Comparison of ENCODE assay signal across 13 cellular contexts in genomic region chr7:139915301-139915863, GRCh38.
DNase-seq lines count a peak whose midpoint lies in the region; ATAC-seq, FAIRE-seq and TF ChIP-seq lines count a peak whose summit lies in the region.
"Had no signal": no experiment of that assay in that cellular context is flagged by ENCODE, and none has a peak within 500 bp of the region (broad histone marks: within the 10 kb centered on the region; RNA-seq: fewer than 3 reads in every experiment).

No MANE protein-coding gene starts in this region.

- H3K9me1 ChIP-seq in K562 (ENCODE audit: control insufficient read depth, insufficient read depth, low read length): peaks cover 5% of the 10 kb centered on the region

- H3K27ac ChIP-seq in left ventricle myocardium inferior (replicated peaks): peak overlapping the region; percentile 37
- H3K27ac ChIP-seq in K562 (ENCODE audit: extremely low read depth, low read depth, low read length): peak overlapping the region; percentile 85
- H3K27ac ChIP-seq in vagina: peak overlapping the region; percentile 63
- H3K27ac ChIP-seq in CD8-positive, alpha-beta T cell (ENCODE audit: low read depth, low read length): no peak overlapping the region

- in situ Hi-C loops in K562 (cut with MboI): no loop called here
- in situ Hi-C loops in G401 (cut with HindIII; ENCODE audit: low sequenced_read_pairs): no loop called here

- H3K4me2 ChIP-seq in K562 (ENCODE audit: insufficient read depth, low read length): peak overlapping the region; percentile 67

- no peak for DNase-seq in left ventricle myocardium inferior
- no peak for DNase-seq in left ventricle myocardium superior
- no peak for DNase-seq in K562 (ENCODE audit: extremely low read depth in 1 of 4, low spot score in 3 of 4)
- peak; percentile 47 for DNase-seq in kidney tubule cell (ENCODE audit: low spot score)
- DNase-seq in vagina (ENCODE audit: extremely low spot score in 2 of 2): no peak
- no peak for DNase-seq in G401 (ENCODE audit: low spot score)
- no peak for DNase-seq in WTC11 (ENCODE audit: low spot score)
- DNase-seq in CD8-positive, alpha-beta T cell: no peak
- DNase-seq: amniotic stem cell; NCI-H1436 treated with DMSO at 0.1 percent for 48 hours; nephron progenitor cell; stimulated activated naive CD4-positive, alpha-beta T cell treated with Interleukin-2 at 50 U/mL for 16 hours; T-helper 1 cell had no signal

- H2AFZ ChIP-seq in K562 (ENCODE audit: low read depth, low read length): peak overlapping the region; percentile 73

- no peaks in the 10 kb centered on the region for H3K36me3 Mint-ChIP-seq in WTC11
- no peaks in the 10 kb centered on the region for H3K36me3 Mint-ChIP-seq in CD8-positive, alpha-beta T cell

- no peak for FAIRE-seq in K562 (lab: Jason Lieb, UNC)

- H3K9ac ChIP-seq in K562 (ENCODE audit: insufficient read depth in 1 of 2, low read depth in 2 of 2, low read length in 2 of 2): peak overlapping the region in 1 of 2 experiments; percentile 58; a peak in 2 of 4 replicates

- WGBS in K562 (ENCODE audit: insufficient coverage, low coverage, missing lambda C conversion rate): 74% methylated on average over 10 of the region's 10 CpGs

- no peaks in the 10 kb centered on the region for H3K4me1 Mint-ChIP-seq in WTC11
- H3K4me1 Mint-ChIP-seq in CD8-positive, alpha-beta T cell (ENCODE audit: low read depth): peaks cover 10% of the 10 kb centered on the region

- CTCF ChIA-PET in K562 (lab: Yijun Ruan, JAX; ENCODE audit: low intra/inter-chr PET ratio): no interaction called here
- CTCF ChIA-PET in WTC11 (lab: Charles Lee): interaction anchor here (1.1 kb wide), 1 partner anchor 87 kb away, joined by 3 read pairs; no protein-coding TSS in a partner anchor
- CTCF ChIA-PET in CD8-positive, alpha-beta T cell (lab: Charles Lee): no interaction called here

- no peak for ATAC-seq in left ventricle myocardium superior
- ATAC-seq in K562: no peak
- no peak for ATAC-seq in WTC11
- ATAC-seq in CD8-positive, alpha-beta T cell: no peak

- no TSS peak for BruUV-seq in K562 (replicated peaks; lab: Mats Ljungman, UMichigan)

- no peaks in the 10 kb centered on the region for H3K36me3 ChIP-seq in left ventricle myocardium inferior
- H3K36me3 ChIP-seq in K562 (ENCODE audit: control insufficient read depth, insufficient read depth, low read length): peaks cover 18% of the 10 kb centered on the region; the same call in 2 of the 3 replicates
- H3K36me3 ChIP-seq in vagina: no peaks in the 10 kb centered on the region
- H3K36me3 ChIP-seq in CD8-positive, alpha-beta T cell (ENCODE audit: insufficient read depth, low read length): no peaks in the 10 kb centered on the region

- intact Hi-C loops in left ventricle myocardium inferior (cut with micrococcal nuclease): no loop called here
- intact Hi-C loops in left ventricle myocardium superior (cut with micrococcal nuclease): no loop called here
- intact Hi-C loops in K562 (cut with micrococcal nuclease): loop anchor here (2.0 to 5.0 kb wide), 2 partner anchors 69 to 87 kb away; no protein-coding TSS in a partner anchor
- intact Hi-C loops in vagina (cut with DNase I): no loop called here
- intact Hi-C loops in CD8-positive, alpha-beta T cell (cut with DNase I, micrococcal nuclease): no loop called here

- H3K9me3 Mint-ChIP-seq in WTC11: no peaks in the 10 kb centered on the region
- no peaks in the 10 kb centered on the region for H3K9me3 Mint-ChIP-seq in CD8-positive, alpha-beta T cell
- H3K9me3 Mint-ChIP-seq: nephron progenitor cell had no signal

- no peaks in the 10 kb centered on the region; the same call in 2 of the 3 replicates for H3K79me2 ChIP-seq in K562 (ENCODE audit: control insufficient read depth, insufficient read depth, low read length)

- no peak overlapping the region for H3K27ac Mint-ChIP-seq in WTC11
- no peak overlapping the region for H3K27ac Mint-ChIP-seq in CD8-positive, alpha-beta T cell

- no peak for TF ChIP-seq EP300 in K562 (IDR thresholded peaks at IDR 0.05; ENCODE audit: low read length)

- no peak for TF ChIP-seq RAD21 in K562 (CRISPR knock-in tag; conservative IDR thresholded peaks at IDR 0.05 in 1 of 2, IDR thresholded peaks at IDR 0.05 in 1 of 2)

- H4K20me1 ChIP-seq in K562 (replicated peaks; ENCODE audit: control insufficient read depth, insufficient read depth, low read length): no peaks in the 10 kb centered on the region

- H3K9me3 ChIP-seq in left ventricle myocardium inferior (replicated peaks) (no peaks in the 10 kb centered on the region), K562 (replicated peaks; ENCODE audit: control insufficient read depth, insufficient read depth, low read depth, low read length) (peaks cover 15% of the 10 kb centered on the region), vagina (no peaks in the 10 kb centered on the region)
- no peaks in the 10 kb centered on the region for H3K9me3 ChIP-seq in CD8-positive, alpha-beta T cell (ENCODE audit: low read length)

- POLR2A ChIA-PET in K562 (lab: Yijun Ruan, JAX) (interaction anchor here (0.7 to 1.5 kb wide), 8 partner anchors 9 to 61 kb away, joined by 3 to 9 read pairs (median 3); no protein-coding TSS in a partner anchor), WTC11 (lab: Charles Lee) (no interaction called here)
- POLR2A ChIA-PET in CD8-positive, alpha-beta T cell (lab: Charles Lee): no interaction called here

- H3K4me1 ChIP-seq in left ventricle myocardium inferior (peaks cover 42% of the 10 kb centered on the region), K562 (replicated peaks in 1 of 2; ENCODE audit: control insufficient read depth in 2 of 2, insufficient read depth in 2 of 2, low read length in 2 of 2) (peaks cover 28 to 69% of the 10 kb centered on the region in 2 experiments), vagina (peaks cover 36% of the 10 kb centered on the region)
- H3K4me1 ChIP-seq in CD8-positive, alpha-beta T cell (ENCODE audit: insufficient read depth, low read length): no peaks in the 10 kb centered on the region

- TF ChIP-seq POLR2A in K562 (conservative IDR thresholded peaks at IDR 0.05): no peak
- no peak for TF ChIP-seq POLR2A in vagina (IDR thresholded peaks at IDR 0.05)

- H3K27me3 ChIP-seq in left ventricle myocardium inferior (ENCODE audit: low read depth) (no peaks in the 10 kb centered on the region), K562 (ENCODE audit: control insufficient read depth in 2 of 2, insufficient read depth in 2 of 2, low read length in 2 of 2) (no peaks in the 10 kb centered on the region), vagina (no peaks in the 10 kb centered on the region)
- no peaks in the 10 kb centered on the region for H3K27me3 ChIP-seq in CD8-positive, alpha-beta T cell (ENCODE audit: insufficient read depth, low read length)

- H3K4me3 ChIP-seq in left ventricle myocardium inferior (no peak overlapping the region), K562 (no peak overlapping the region), vagina (no peak overlapping the region)
- H3K4me3 ChIP-seq in CD8-positive, alpha-beta T cell (ENCODE audit: low read depth, low read length): no peak overlapping the region

- H3K27me3 Mint-ChIP-seq in WTC11 (ENCODE audit: low read depth): no peaks in the 10 kb centered on the region
- no peaks in the 10 kb centered on the region for H3K27me3 Mint-ChIP-seq in CD8-positive, alpha-beta T cell (ENCODE audit: low read depth)

- no peak overlapping the region for H3K4me3 Mint-ChIP-seq in WTC11
- no peak overlapping the region for H3K4me3 Mint-ChIP-seq in CD8-positive, alpha-beta T cell
- H3K4me3 Mint-ChIP-seq: nephron progenitor cell had no signal

- TF ChIP-seq CTCF in left ventricle myocardium inferior (IDR thresholded peaks at IDR 0.05; ENCODE audit: borderline replicate concordance) (no peak), K562 (IDR thresholded peaks at IDR 0.05 in 2 of 3, conservative IDR thresholded peaks at IDR 0.05 in 1 of 3; ENCODE audit: insufficient read depth in 2 of 3, low read depth in 1 of 3, low read length in 3 of 3) (no peak), vagina (IDR thresholded peaks at IDR 0.05) (no peak), WTC11 (IDR thresholded peaks at IDR 0.05) (no peak)
- no peak for TF ChIP-seq CTCF in CD8-positive, alpha-beta T cell (IDR thresholded peaks at IDR 0.05)

TF ChIP-seq in K562, 482 proteins besides CTCF, POLR2A, EP300 and RAD21 (continues in another document):
- 0 out of 2 replicates have a peak, but pooled peaks have one; percentile 6 for TF ChIP-seq HDAC8 (tag; IDR thresholded peaks at IDR 0.05)
- 0 out of 2 replicates have a peak, but pooled peaks have one; percentile 9 for TF ChIP-seq THRA (IDR thresholded peaks at IDR 0.05)
- no peak for TF ChIP-seq CREBBP (IDR thresholded peaks at IDR 0.05; ENCODE audit: low read depth, low read length)

TF ChIP-seq in WTC11, 78 proteins besides CTCF, POLR2A, EP300 and RAD21 (continues in another document):
- TF ChIP-seq PRRX2 (CRISPR knock-in tag; IDR thresholded peaks at IDR 0.05): no peak
- no peak for TF ChIP-seq TCF7 (CRISPR knock-in tag; IDR thresholded peaks at IDR 0.05; ENCODE audit: low read depth)
- no peak for TF ChIP-seq USF2 (CRISPR knock-in tag; IDR thresholded peaks at IDR 0.05)
- TF ChIP-seq, protein P1, sequence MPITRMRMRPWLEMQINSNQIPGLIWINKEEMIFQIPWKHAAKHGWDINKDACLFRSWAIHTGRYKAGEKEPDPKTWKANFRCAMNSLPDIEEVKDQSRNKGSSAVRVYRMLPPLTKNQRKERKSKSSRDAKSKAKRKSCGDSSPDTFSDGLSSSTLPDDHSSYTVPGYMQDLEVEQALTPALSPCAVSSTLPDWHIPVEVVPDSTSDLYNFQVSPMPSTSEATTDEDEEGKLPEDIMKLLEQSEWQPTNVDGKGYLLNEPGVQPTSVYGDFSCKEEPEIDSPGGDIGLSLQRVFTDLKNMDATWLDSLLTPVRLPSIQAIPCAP (CRISPR knock-in tag; IDR thresholded peaks at IDR 0.05): no peak
- TF ChIP-seq JUN (CRISPR knock-in tag; IDR thresholded peaks at IDR 0.05): no peak
- no peak for TF ChIP-seq ETV6 (CRISPR knock-in tag; IDR thresholded peaks at IDR 0.05)
- TF ChIP-seq ZNF232 (CRISPR knock-in tag; IDR thresholded peaks at IDR 0.05): no peak
